17 cellular contexts compared by ENCODE assay signal in genomic region chr5:83503662-83504061, GRCh38. TPM values are rescaled to one million over a fixed set of nuclear protein-coding genes. Genes with fewer than 3 reads are reported as not detected.
DNase-seq lines count a peak whose midpoint lies in the region; ATAC-seq and TF ChIP-seq lines count a peak whose summit lies in the region.
"Had no signal": no experiment of that assay in that cellular context is flagged by ENCODE, and none has a peak within 500 bp of the region (broad histone marks: within the 10 kb centered on the region; RNA-seq: fewer than 3 reads in every experiment).

No MANE protein-coding gene starts in this region.

- no peaks in the 10 kb centered on the region for H3K4me1 ChIP-seq in CD4-positive, alpha-beta memory T cell (ENCODE audit: insufficient read depth, low read length)
- H3K4me1 ChIP-seq: BLaER1 had no signal

- POLR2A ChIA-PET in CD4-positive, alpha-beta memory T cell (lab: Charles Lee; ENCODE audit: partially characterized antibody): no interaction called here

- H3K27me3 ChIP-seq in WERI-Rb-1 (ENCODE audit: insufficient read depth, low read depth, severe bottlenecking): no peaks in the 10 kb centered on the region
- H3K27me3 ChIP-seq in CD4-positive, alpha-beta memory T cell (ENCODE audit: insufficient read depth, low read length): no peaks in the 10 kb centered on the region
- H3K27me3 ChIP-seq: BLaER1 had no signal

- peaks cover 4% of the 10 kb centered on the region for H3K9me3 ChIP-seq in WERI-Rb-1 (ENCODE audit: severe bottlenecking)
- no peaks in the 10 kb centered on the region for H3K9me3 ChIP-seq in CD4-positive, alpha-beta memory T cell (ENCODE audit: control insufficient read depth in 1 of 2, low read length in 2 of 2)

- no peaks in the 10 kb centered on the region for H3K36me3 Mint-ChIP-seq in CD4-positive, alpha-beta memory T cell
- no peaks in the 10 kb centered on the region for H3K36me3 Mint-ChIP-seq in activated CD4-positive, alpha-beta T cell treated with anti-CD3 and anti-CD28 coated beads, Interleukin-2, amount 10 ng/mL, durations not matched to agents 24 days and 14 days (ENCODE audit: low read depth)

- CTCF ChIA-PET in CD4-positive, alpha-beta memory T cell (lab: Charles Lee; ENCODE audit: partially characterized antibody): no interaction called here

- no peaks in the 10 kb centered on the region for H3K4me1 Mint-ChIP-seq in CD4-positive, alpha-beta memory T cell
- no peaks in the 10 kb centered on the region for H3K4me1 Mint-ChIP-seq in activated CD4-positive, alpha-beta T cell treated with anti-CD3 and anti-CD28 coated beads, Interleukin-2, amount 10 ng/mL, durations not matched to agents 24 days and 14 days

- no peaks in the 10 kb centered on the region for H3K36me3 ChIP-seq in WERI-Rb-1
- H3K36me3 ChIP-seq in CD4-positive, alpha-beta memory T cell (ENCODE audit: insufficient read depth, low read length): no peaks in the 10 kb centered on the region
- H3K36me3 ChIP-seq: BLaER1 had no signal

- TF ChIP-seq CTCF in AG10803 (conservative IDR thresholded peaks at IDR 0.05; ENCODE audit: low read length): no peak
- no peak for TF ChIP-seq CTCF in WERI-Rb-1 (IDR thresholded peaks at IDR 0.05; ENCODE audit: low read depth, low read length)

- no peak for ATAC-seq in GM21825 (IDR thresholded peaks at IDR 0.05; ENCODE audit: unreplicated experiment)
- ATAC-seq: naive thymus-derived CD8-positive, alpha-beta T cell had no signal

- DNase-seq in AG10803 (ENCODE audit: low read depth) (peak; percentile 45), GM03348 (ENCODE audit: low spot score) (peak; percentile 35), WERI-Rb-1 (peak; percentile 30), hepatic stellate cell (ENCODE audit: low spot score) (peak; percentile 9)
- DNase-seq in stimulated activated CD4-positive, alpha-beta T cell treated with anti-CD3 and anti-CD28 coated beads, Interleukin-4, amount 100 ng/mL, for 1 hour: no peak
- DNase-seq in CD4-positive, alpha-beta memory T cell: no peak
- no peak for DNase-seq in activated CD4-positive, alpha-beta T cell treated with anti-CD3 and anti-CD28 coated beads, Interleukin-2, amount 10 ng/mL, durations not matched to agents 24 days and 14 days
- DNase-seq: activated CD8-positive, alpha-beta memory T cell treated with anti-CD3 and anti-CD28 coated beads, Interleukin-2, amount 50 U/mL, for 48 hours; activated naive CD4-positive, alpha-beta T cell; DND-41; KG1; naive thymus-derived CD8-positive, alpha-beta T cell; SHP77; T-helper 2 cell had no signal

- no peak overlapping the region for H3K27ac ChIP-seq in WERI-Rb-1
- H3K27ac ChIP-seq in CD4-positive, alpha-beta memory T cell (ENCODE audit: low read depth, low read length): no peak overlapping the region
- H3K27ac ChIP-seq: BLaER1 had no signal

- H3K9me3 Mint-ChIP-seq in CD4-positive, alpha-beta memory T cell: peaks cover 0 to 8% (median 1%) of the 10 kb centered on the region in 8 donors
- H3K9me3 Mint-ChIP-seq in activated CD4-positive, alpha-beta T cell treated with anti-CD3 and anti-CD28 coated beads, Interleukin-2, amount 10 ng/mL, durations not matched to agents 24 days and 14 days: peaks cover 4% of the 10 kb centered on the region

- no peak overlapping the region for H3K27ac Mint-ChIP-seq in CD4-positive, alpha-beta memory T cell
- no peak overlapping the region for H3K27ac Mint-ChIP-seq in activated CD4-positive, alpha-beta T cell treated with anti-CD3 and anti-CD28 coated beads, Interleukin-2, amount 10 ng/mL, durations not matched to agents 24 days and 14 days
- H3K27ac Mint-ChIP-seq: naive thymus-derived CD8-positive, alpha-beta T cell had no signal

- H3K4me3 Mint-ChIP-seq in CD4-positive, alpha-beta memory T cell: no peak overlapping the region
- H3K4me3 Mint-ChIP-seq in activated CD4-positive, alpha-beta T cell treated with anti-CD3 and anti-CD28 coated beads, Interleukin-2, amount 10 ng/mL, durations not matched to agents 24 days and 14 days: no peak overlapping the region
- H3K4me3 Mint-ChIP-seq: naive thymus-derived CD8-positive, alpha-beta T cell had no signal

- no peak overlapping the region for H3K4me3 ChIP-seq in AG10803 (ENCODE audit: low read length)
- no peak overlapping the region for H3K4me3 ChIP-seq in WERI-Rb-1 (ENCODE audit: low read depth, low read length)
- no peak overlapping the region for H3K4me3 ChIP-seq in CD4-positive, alpha-beta memory T cell (ENCODE audit: low read length in 2 of 2)
- H3K4me3 ChIP-seq: BLaER1, lung had no signal

- intact Hi-C loops in CD4-positive, alpha-beta memory T cell (cut with micrococcal nuclease): no loop called here
- intact Hi-C loops in activated CD4-positive, alpha-beta T cell treated with anti-CD3 and anti-CD28 coated beads, Interleukin-2, amount 10 ng/mL, durations not matched to agents 24 days and 14 days (cut with micrococcal nuclease): no loop called here

- peaks cover 1% of the 10 kb centered on the region in 2 donors for H3K27me3 Mint-ChIP-seq in CD4-positive, alpha-beta memory T cell
- H3K27me3 Mint-ChIP-seq in activated CD4-positive, alpha-beta T cell treated with anti-CD3 and anti-CD28 coated beads, Interleukin-2, amount 10 ng/mL, durations not matched to agents 24 days and 14 days: peaks cover 12% of the 10 kb centered on the region

RNA-seq across cellular contexts. Expression of gene VCAN, which starts 32.1 kb away (rescaled TPM):
- under 1 TPM; 0.06 to 0.09 TPM for total RNA-seq in CD4-positive, alpha-beta memory T cell
- polyA plus RNA-seq in CD4-positive, alpha-beta memory T cell: under 1 TPM in 1 of 2 donors, not detected in 1; 0.05 TPM
- total RNA-seq in activated CD4-positive, alpha-beta T cell treated with anti-CD3 and anti-CD28 coated beads, Interleukin-2, amount 10 ng/mL, durations not matched to agents 24 days and 14 days: 0.14 TPM in 1 of 2 replicates, not detected in the other

Comparison
In these comparisons a context has a peak if more than half of its experiments do, and no peak if none do; other contexts are left out.
1. DNase-seq: peak in AG10803 (single experiment), GM03348 (single experiment), WERI-Rb-1 (single experiment) and hepatic stellate cell (single experiment); none in stimulated activated CD4-positive, alpha-beta T cell treated with anti-CD3 and anti-CD28 coated beads, Interleukin-4, amount 100 ng/mL, for 1 hour (single experiment), CD4-positive, alpha-beta memory T cell (0 of 5) and activated CD4-positive, alpha-beta T cell treated with anti-CD3 and anti-CD28 coated beads, Interleukin-2, amount 10 ng/mL, durations not matched to agents 24 days and 14 days (single experiment).